ENCODE assay signal across 11 cellular contexts in the genomic region with DNA sequence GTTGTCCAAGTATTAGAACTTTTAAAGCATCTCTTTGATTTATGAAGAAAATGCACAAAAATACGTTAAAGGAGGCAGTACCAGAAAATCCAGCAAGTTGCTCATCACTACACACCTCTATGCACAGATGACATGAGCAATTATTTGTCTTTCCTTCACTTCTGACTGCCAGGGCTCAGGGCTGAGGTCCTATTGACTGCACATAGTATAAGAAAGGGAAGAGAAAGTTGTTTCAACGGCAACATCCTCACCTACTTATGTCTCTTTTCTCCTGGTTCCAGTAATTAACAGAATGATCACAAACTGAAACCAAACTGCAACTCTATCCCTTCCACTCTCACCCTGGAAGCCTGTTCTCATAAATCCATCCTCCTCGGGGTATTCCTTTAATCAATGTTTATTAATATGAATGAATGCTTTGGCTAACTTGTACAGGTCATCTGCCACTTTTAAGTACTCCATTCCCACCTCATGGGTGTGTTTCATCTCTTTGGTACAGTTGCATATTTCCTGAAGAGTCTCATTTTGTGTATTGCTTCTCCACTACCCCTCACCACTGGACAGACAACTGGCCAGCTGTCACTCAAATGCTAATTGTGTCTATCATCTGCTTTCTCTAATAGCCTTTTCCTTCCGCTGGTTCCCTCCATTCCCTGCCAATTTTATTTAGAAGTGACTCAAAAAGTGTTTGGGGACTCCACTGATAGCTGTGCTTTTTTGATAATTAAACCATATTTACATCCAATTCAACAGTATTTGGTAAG. TPM values are rescaled to one million over a fixed set of nuclear protein-coding genes. Genes with fewer than 3 reads are reported as not detected.
DNase-seq lines count a peak whose midpoint lies in the region; ATAC-seq and TF ChIP-seq lines count a peak whose summit lies in the region.
"Had no signal": no experiment of that assay in that cellular context is flagged by ENCODE, and none has a peak within 500 bp of the region (broad histone marks: within the 10 kb centered on the region; RNA-seq: fewer than 3 reads in every experiment).

No MANE protein-coding gene starts in this region.

- H3K4me3 ChIP-seq in prostate gland (no peak overlapping the region), body of pancreas (no peak overlapping the region)
- H3K4me3 ChIP-seq: pancreas had no signal

- 55% methylated on average over 4 of the region's 4 CpGs for WGBS in prostate gland
- WGBS in body of pancreas, 2 donors = 64 to 77% methylated on average over 4 of the region's 4 CpGs

- peak overlapping the region; percentile 71 for H3K27ac Mint-ChIP-seq in activated CD4-positive, alpha-beta T cell treated with anti-CD3 and anti-CD28 coated beads, Interleukin-2, amount 10 ng/mL, durations not matched to agents 24 days and 14 days
- H3K27ac Mint-ChIP-seq in activated T-helper 17 cell treated with anti-CD3 and anti-CD28 coated beads, Interleukin-2, amount 50 U/mL, for 72 hours = peak overlapping the region; percentile 61
- H3K27ac Mint-ChIP-seq in type B pancreatic cell = no peak overlapping the region
- H3K27ac Mint-ChIP-seq: WTC11 had no signal

- no peaks in the 10 kb centered on the region for H3K36me3 ChIP-seq in prostate gland
- no peaks in the 10 kb centered on the region for H3K36me3 ChIP-seq in body of pancreas (replicated peaks in 1 of 2; ENCODE audit: insufficient read depth in 1 of 2, low read depth in 2 of 2)
- H3K36me3 ChIP-seq: pancreas had no signal

- TF ChIP-seq POLR2A in prostate gland (IDR thresholded peaks at IDR 0.05) (no peak), body of pancreas (IDR thresholded peaks at IDR 0.05) (no peak)

- no peaks in the 10 kb centered on the region for H3K27me3 Mint-ChIP-seq in activated CD4-positive, alpha-beta T cell treated with anti-CD3 and anti-CD28 coated beads, Interleukin-2, amount 10 ng/mL, durations not matched to agents 24 days and 14 days
- H3K27me3 Mint-ChIP-seq in activated T-helper 17 cell treated with anti-CD3 and anti-CD28 coated beads, Interleukin-2, amount 50 U/mL, for 72 hours = no peaks in the 10 kb centered on the region
- no peaks in the 10 kb centered on the region for H3K27me3 Mint-ChIP-seq in type B pancreatic cell

- intact Hi-C loops in activated CD4-positive, alpha-beta T cell treated with anti-CD3 and anti-CD28 coated beads, Interleukin-2, amount 10 ng/mL, durations not matched to agents 24 days and 14 days (cut with micrococcal nuclease) = loop anchor here (1.0 to 2.0 kb wide), 3 partner anchors 14 to 34 kb away; a partner anchor contains a TSS
- intact Hi-C loops in prostate gland (cut with DNase I) (no loop called here), body of pancreas (cut with DNase I) (no loop called here)

- H3K27me3 ChIP-seq in prostate gland (replicated peaks; ENCODE audit: insufficient read depth) (no peaks in the 10 kb centered on the region), body of pancreas (no peaks in the 10 kb centered on the region)
- H3K27me3 ChIP-seq: pancreas had no signal

- peak overlapping the region; percentile 76 for H3K4me3 Mint-ChIP-seq in activated CD4-positive, alpha-beta T cell treated with anti-CD3 and anti-CD28 coated beads, Interleukin-2, amount 10 ng/mL, durations not matched to agents 24 days and 14 days
- H3K4me3 Mint-ChIP-seq in activated T-helper 17 cell treated with anti-CD3 and anti-CD28 coated beads, Interleukin-2, amount 50 U/mL, for 72 hours = peak overlapping the region; percentile 78
- no peak overlapping the region for H3K4me3 Mint-ChIP-seq in type B pancreatic cell
- H3K4me3 Mint-ChIP-seq: WTC11 had no signal

- H3K36me3 Mint-ChIP-seq in activated CD4-positive, alpha-beta T cell treated with anti-CD3 and anti-CD28 coated beads, Interleukin-2, amount 10 ng/mL, durations not matched to agents 24 days and 14 days (ENCODE audit: low read depth) = peaks cover 40% of the 10 kb centered on the region
- H3K36me3 Mint-ChIP-seq in activated T-helper 17 cell treated with anti-CD3 and anti-CD28 coated beads, Interleukin-2, amount 50 U/mL, for 72 hours (ENCODE audit: low read depth) = peaks cover 89% of the 10 kb centered on the region
- no peaks in the 10 kb centered on the region for H3K36me3 Mint-ChIP-seq in type B pancreatic cell
- H3K36me3 Mint-ChIP-seq: WTC11 had no signal

- peak overlapping the region; percentile 70 to 80 for H3K27ac ChIP-seq in prostate gland
- no peak overlapping the region for H3K27ac ChIP-seq in body of pancreas
- H3K27ac ChIP-seq: pancreas had no signal

- ATAC-seq in HG03095 (IDR thresholded peaks at IDR 0.05; ENCODE audit: unreplicated experiment) (peak; percentile 50), body of pancreas (no peak)
- ATAC-seq in activated T-helper 17 cell treated with anti-CD3 and anti-CD28 coated beads, Interleukin-2, amount 50 U/mL, for 72 hours (replicated peaks) = peak; percentile 54
- ATAC-seq: WTC11 had no signal

- peaks cover 70% of the 10 kb centered on the region for H3K4me1 Mint-ChIP-seq in activated CD4-positive, alpha-beta T cell treated with anti-CD3 and anti-CD28 coated beads, Interleukin-2, amount 10 ng/mL, durations not matched to agents 24 days and 14 days
- H3K4me1 Mint-ChIP-seq in activated T-helper 17 cell treated with anti-CD3 and anti-CD28 coated beads, Interleukin-2, amount 50 U/mL, for 72 hours = peaks cover 61% of the 10 kb centered on the region
- H3K4me1 Mint-ChIP-seq in type B pancreatic cell (ENCODE audit: unreplicated experiment) = no peaks in the 10 kb centered on the region
- H3K4me1 Mint-ChIP-seq: WTC11 had no signal

- DNase-seq in activated CD4-positive, alpha-beta T cell treated with anti-CD3 and anti-CD28 coated beads, Interleukin-2, amount 10 ng/mL, durations not matched to agents 24 days and 14 days = no peak
- no peak for DNase-seq in activated CD4-positive, alpha-beta T cell treated with anti-CD3 and anti-CD28 coated beads for 48 hours
- DNase-seq in prostate gland (ENCODE audit: low spot score) (no peak), NCI-H526 (lab: John Stamatoyannopoulos, UW) (no peak), type B pancreatic cell (ENCODE audit: extremely low spot score, unreplicated experiment) (no peak), body of pancreas (no peak)
- DNase-seq: NCI-H1436 treated with DMSO at 0.1 percent for 48 hours, pancreas had no signal

- H3K9me3 ChIP-seq in prostate gland = no peaks in the 10 kb centered on the region
- no peaks in the 10 kb centered on the region for H3K9me3 ChIP-seq in body of pancreas
- H3K9me3 ChIP-seq: pancreas had no signal

- H3K4me1 ChIP-seq in prostate gland (replicated peaks) (peaks cover 10% of the 10 kb centered on the region), body of pancreas (peaks cover 6% of the 10 kb centered on the region)

- no peaks in the 10 kb centered on the region for H3K9me3 Mint-ChIP-seq in activated CD4-positive, alpha-beta T cell treated with anti-CD3 and anti-CD28 coated beads, Interleukin-2, amount 10 ng/mL, durations not matched to agents 24 days and 14 days
- H3K9me3 Mint-ChIP-seq in activated T-helper 17 cell treated with anti-CD3 and anti-CD28 coated beads, Interleukin-2, amount 50 U/mL, for 72 hours = peaks cover 4% of the 10 kb centered on the region
- no peaks in the 10 kb centered on the region for H3K9me3 Mint-ChIP-seq in type B pancreatic cell

- TF ChIP-seq CTCF in prostate gland (IDR thresholded peaks at IDR 0.05) (no peak), type B pancreatic cell (conservative IDR thresholded peaks at IDR 0.05) (no peak), body of pancreas (IDR thresholded peaks at IDR 0.05) (no peak)

RNA-seq across cellular contexts. Expression of a gene that starts 34.5 kb away (rescaled TPM):
- 98.8 and 100 TPM in 2 replicates for total RNA-seq in activated CD4-positive, alpha-beta T cell treated with anti-CD3 and anti-CD28 coated beads, Interleukin-2, amount 10 ng/mL, durations not matched to agents 24 days and 14 days
- 100 to 1,000 TPM in 1 of 2 donors, 10 to 100 TPM in 1; 99.2 to 138 TPM for total RNA-seq in activated T-helper 17 cell treated with anti-CD3 and anti-CD28 coated beads, Interleukin-2, amount 50 U/mL, for 72 hours
- total RNA-seq in prostate gland (10 to 100 TPM; 27.6 to 50.6 TPM), type B pancreatic cell (ENCODE audit: low replicate concordance) (13.4 and 14.5 TPM in 2 replicates), body of pancreas (1 to 10 TPM; 9.6 to 9.9 TPM)

RNA-seq across cellular contexts. Expression of a gene that starts 58.4 kb away (rescaled TPM):
- total RNA-seq in activated CD4-positive, alpha-beta T cell treated with anti-CD3 and anti-CD28 coated beads, Interleukin-2, amount 10 ng/mL, durations not matched to agents 24 days and 14 days = 121 TPM in 2 replicates
- 100 to 1,000 TPM; 107 to 111 TPM for total RNA-seq in activated T-helper 17 cell treated with anti-CD3 and anti-CD28 coated beads, Interleukin-2, amount 50 U/mL, for 72 hours
- total RNA-seq in prostate gland (10 to 100 TPM; 51.5 to 64.0 TPM), type B pancreatic cell (ENCODE audit: low replicate concordance) (65.8 and 68.3 TPM in 2 replicates), body of pancreas (10 to 100 TPM; 13.5 to 46.7 TPM)

Comparison
In these comparisons a context has a peak if more than half of its experiments do, and no peak if none do; other contexts are left out.
1. H3K27ac ChIP-seq: peak in prostate gland (2 of 2); none in body of pancreas (0 of 4).